ENCODE assay signal across 24 cellular contexts in the genomic region with DNA sequence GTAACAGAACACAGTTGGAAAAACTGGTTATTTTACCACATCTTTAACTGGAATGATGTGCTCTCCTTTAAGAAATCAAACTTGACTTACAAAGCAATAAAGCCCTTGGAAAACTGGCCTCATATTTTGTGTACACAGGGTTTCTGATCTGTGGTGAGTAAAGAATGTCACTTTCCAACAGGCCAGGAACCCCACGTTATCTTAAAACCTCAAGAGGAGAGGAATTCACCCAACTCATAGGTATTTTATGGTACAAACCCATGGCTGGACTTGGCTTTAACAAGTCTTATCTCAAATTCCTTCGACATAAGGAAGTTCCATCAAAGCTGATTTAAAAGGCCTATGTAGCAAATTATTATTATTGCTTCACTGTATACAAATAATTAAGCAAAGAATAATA.
DNase-seq lines count a peak whose midpoint lies in the region; FAIRE-seq and TF ChIP-seq lines count a peak whose summit lies in the region.
"Had no signal": no experiment of that assay in that cellular context is flagged by ENCODE, and none has a peak within 500 bp of the region (broad histone marks: within the 10 kb centered on the region; RNA-seq: fewer than 3 reads in every experiment).

No MANE protein-coding gene starts in this region.

- H4K20me1 ChIP-seq in OCI-LY7 (ENCODE audit: insufficient read depth, low read length), result no peaks in the 10 kb centered on the region
- no peaks in the 10 kb centered on the region for H4K20me1 ChIP-seq in astrocyte (ENCODE audit: insufficient read depth, low read length)
- no peaks in the 10 kb centered on the region for H4K20me1 ChIP-seq in smooth muscle cell (ENCODE audit: low read depth)

- H3K9me3 ChIP-seq in OCI-LY7 (ENCODE audit: low read length) (peaks cover 7% of the 10 kb centered on the region; the same call in 1 of the 2 replicates), astrocyte (ENCODE audit: insufficient read depth, low read depth, low read length) (no peaks in the 10 kb centered on the region), smooth muscle cell (replicated peaks; ENCODE audit: low read depth) (no peaks in the 10 kb centered on the region)
- H3K9me3 ChIP-seq: Caco-2, HAP-1, SJCRH30 had no signal

- H3K36me3 Mint-ChIP-seq in astrocyte (ENCODE audit: low read depth, unreplicated experiment), result no peaks in the 10 kb centered on the region
- H3K36me3 Mint-ChIP-seq: CD8-positive, alpha-beta T cell had no signal

- H3K36me3 ChIP-seq in OCI-LY7 (ENCODE audit: insufficient read depth, low read length), result no peaks in the 10 kb centered on the region
- no peaks in the 10 kb centered on the region for H3K36me3 ChIP-seq in astrocyte (ENCODE audit: insufficient read depth, low read length)
- H3K36me3 ChIP-seq in smooth muscle cell (ENCODE audit: low read depth), result no peaks in the 10 kb centered on the region
- H3K36me3 ChIP-seq: HAP-1, SJCRH30 had no signal

- 26% methylated on average over 2 of the region's 2 CpGs for WGBS in smooth muscle cell (ENCODE audit: low lambda C conversion rate)

- H3K9ac ChIP-seq in astrocyte (ENCODE audit: low read length), result no peak overlapping the region
- no peak overlapping the region for H3K9ac ChIP-seq in smooth muscle cell (ENCODE audit: low read depth)

- no peak overlapping the region for H3K27ac Mint-ChIP-seq in astrocyte (ENCODE audit: unreplicated experiment)
- H3K27ac Mint-ChIP-seq: B cell; CD8-positive, alpha-beta T cell; GM23338; HFFc6 had no signal

- H3F3A ChIP-seq in smooth muscle cell (ENCODE audit: low read depth), result no peaks in the 10 kb centered on the region

- H3K4me3 Mint-ChIP-seq in astrocyte (ENCODE audit: unreplicated experiment), result no peak overlapping the region
- H3K4me3 Mint-ChIP-seq: B cell; CD8-positive, alpha-beta T cell; GM23338; HFFc6 had no signal

- TF ChIP-seq CTCF in OCI-LY7 (conservative IDR thresholded peaks at IDR 0.05; ENCODE audit: low read length) (no peak), astrocyte (IDR thresholded peaks at IDR 0.05; ENCODE audit: insufficient read depth, low read depth, low read length) (no peak), fibroblast of pulmonary artery (IDR thresholded peaks at IDR 0.05; ENCODE audit: low read length, missing control alignments) (no peak), smooth muscle cell (IDR thresholded peaks at IDR 0.05; ENCODE audit: borderline replicate concordance, insufficient read depth, poor library complexity, severe bottlenecking) (no peak)

- H3K27me3 Mint-ChIP-seq in astrocyte (ENCODE audit: low read depth, unreplicated experiment), result no peaks in the 10 kb centered on the region
- H3K27me3 Mint-ChIP-seq: B cell had no signal

- CTCF ChIA-PET in OCI-LY7 (lab: Charles Lee; ENCODE audit: unreplicated experiment), result no interaction called here

- POLR2A ChIA-PET in OCI-LY7 (lab: Charles Lee), result no interaction called here

- BruUV-seq in OCI-LY7 (replicated peaks; lab: Mats Ljungman, UMichigan), result no TSS peak

- no peak for FAIRE-seq in astrocyte (lab: Jason Lieb, UNC)
- FAIRE-seq: G401.6 had no signal

- no peaks in the 10 kb centered on the region for H3K27me3 ChIP-seq in astrocyte (ENCODE audit: insufficient read depth, low read length)
- H3K27me3 ChIP-seq in smooth muscle cell (ENCODE audit: low read depth), result no peaks in the 10 kb centered on the region
- H3K27me3 ChIP-seq: SJCRH30 had no signal

- H2AFZ ChIP-seq in OCI-LY7 (ENCODE audit: low read length) (peak overlapping the region; percentile 82), astrocyte (ENCODE audit: low read depth, low read length) (no peak overlapping the region), smooth muscle cell (ENCODE audit: low read depth) (no peak overlapping the region)
- H2AFZ ChIP-seq: GM23338 had no signal

- H3K79me2 ChIP-seq in OCI-LY7 (ENCODE audit: insufficient read depth, low read depth, low read length), result no peaks in the 10 kb centered on the region
- H3K79me2 ChIP-seq in astrocyte (ENCODE audit: insufficient read depth, low read length), result no peaks in the 10 kb centered on the region
- H3K79me2 ChIP-seq in smooth muscle cell (ENCODE audit: low read depth), result no peaks in the 10 kb centered on the region

- DNase-seq in OCI-LY7 (ENCODE audit: low spot score) (no peak), astrocyte (ENCODE audit: low read depth) (peak; percentile 60), fibroblast of pulmonary artery (ENCODE audit: low read depth) (peak; percentile 51), smooth muscle cell (lab: John Stamatoyannopoulos, UW; ENCODE audit: unreplicated experiment) (no peak), activated gamma-delta T cell treated with Interleukin-2 at 50 U/mL for 16 hours (no peak), anterior cingulate cortex (lab: John Stamatoyannopoulos, UW) (no peak), HUDEP-2 (lab: John Stamatoyannopoulos, UW; ENCODE audit: unreplicated experiment in 76 of 76) (no peak)
- DNase-seq: CD8-positive, alpha-beta T cell; HFFc6; NCI-H1092; NCI-H1417 treated with DMSO at 0.1 percent for 48 hours; NCI-H1694 treated with DMSO at 0.1 percent for 48 hours; NCI-H2081; NCI-H2227 treated with DMSO at 0.1 percent for 48 hours; NCI-H510A; NCI-H69; SJCRH30 had no signal

- H3K27ac ChIP-seq in OCI-LY7 (ENCODE audit: low read depth, low read length, poor library complexity, severe bottlenecking), result no peak overlapping the region
- no peak overlapping the region for H3K27ac ChIP-seq in astrocyte (ENCODE audit: low read depth, low read length)
- no peak overlapping the region for H3K27ac ChIP-seq in smooth muscle cell (ENCODE audit: low read depth)
- H3K27ac ChIP-seq: C4-2B, HL-60, SJCRH30 had no signal

- H3K9me2 ChIP-seq in OCI-LY7 (ENCODE audit: insufficient read depth, low read length), result no peaks in the 10 kb centered on the region

- no peaks in the 10 kb centered on the region for H3K4me1 Mint-ChIP-seq in astrocyte (ENCODE audit: low read depth, unreplicated experiment)
- H3K4me1 Mint-ChIP-seq: B cell, GM23338 had no signal

- H3K4me2 ChIP-seq in OCI-LY7 (ENCODE audit: low read length) (no peak overlapping the region), astrocyte (ENCODE audit: low read length) (no peak overlapping the region), smooth muscle cell (peak overlapping the region; percentile 6)
- H3K4me2 ChIP-seq: GM23338 had no signal

- no peaks in the 10 kb centered on the region for H3K9me3 Mint-ChIP-seq in astrocyte (ENCODE audit: unreplicated experiment)

- H3K4me3 ChIP-seq in OCI-LY7 (ENCODE audit: low read depth, low read length, poor library complexity, severe bottlenecking), result no peak overlapping the region
- no peak overlapping the region for H3K4me3 ChIP-seq in astrocyte (ENCODE audit: insufficient read depth, low read depth, low read length)
- H3K4me3 ChIP-seq in fibroblast of pulmonary artery (replicated peaks; ENCODE audit: low read depth, low read length), result no peak overlapping the region
- H3K4me3 ChIP-seq in smooth muscle cell, result no peak overlapping the region
- H3K4me3 ChIP-seq: GM23338, HAP-1, SJCRH30 had no signal

- intact Hi-C loops in OCI-LY7 (cut with micrococcal nuclease; ENCODE audit: unreplicated experiment), result no loop called here

- H3K4me1 ChIP-seq in OCI-LY7 (ENCODE audit: insufficient read depth, low read length, poor library complexity, severe bottlenecking), result no peaks in the 10 kb centered on the region
- H3K4me1 ChIP-seq in astrocyte (ENCODE audit: insufficient read depth, low read length), result no peaks in the 10 kb centered on the region
- H3K4me1 ChIP-seq in smooth muscle cell (ENCODE audit: low read depth), result no peaks in the 10 kb centered on the region
- H3K4me1 ChIP-seq: HAP-1, SJCRH30 had no signal

Comparison
In these comparisons a context has a peak if more than half of its experiments do, and no peak if none do; other contexts are left out.
1. DNase-seq: peak in astrocyte (single experiment) and fibroblast of pulmonary artery (single experiment); none in OCI-LY7 (single experiment), smooth muscle cell (single experiment), activated gamma-delta T cell treated with Interleukin-2 at 50 U/mL for 16 hours (single experiment), anterior cingulate cortex (0 of 58) and HUDEP-2 (0 of 76).